In genomic region chr17:7136266-7136877, GRCh38 we compare ENCODE assay signal across 8 cellular contexts. TPM values are rescaled to one million over a fixed set of nuclear protein-coding genes. Genes with fewer than 3 reads are reported as not detected.
DNase-seq lines count a peak whose midpoint lies in the region; ATAC-seq and TF ChIP-seq lines count a peak whose summit lies in the region.

No MANE protein-coding gene starts in this region.

- TF ChIP-seq EP300 in Ishikawa (IDR thresholded peaks at IDR 0.05; ENCODE audit: borderline replicate concordance) (no peak), transverse colon (IDR thresholded peaks at IDR 0.05; ENCODE audit: low read depth) (no peak)

- no peak for TF ChIP-seq POLR2A in transverse colon (IDR thresholded peaks at IDR 0.05)

- H3K4me3 ChIP-seq in RWPE2 (ENCODE audit: severe bottlenecking) (no peak overlapping the region), parathyroid adenoma (ENCODE audit: low read depth, low read length) (peak overlapping the region; percentile 40), transverse colon (peak overlapping the region in 1 of 4 donors; percentile 18)

- DNase-seq in CMK (ENCODE audit: low read depth) (peak; percentile 26), RWPE2 (ENCODE audit: low spot score) (no peak), foreskin melanocyte (peak; percentile 37), transverse colon (peak; percentile 78), globus pallidus (ENCODE audit: low spot score) (no peak)
- DNase-seq in activated effector memory CD4-positive, alpha-beta T cell treated with Interleukin-2 at 50 U/mL for 16 hours: peak; percentile 58

- H3K9ac ChIP-seq in parathyroid adenoma: no peak overlapping the region

- H3K27ac ChIP-seq in RWPE2 (ENCODE audit: poor library complexity, severe bottlenecking) (no peak overlapping the region), parathyroid adenoma (no peak overlapping the region), transverse colon (no peak overlapping the region)

- WGBS in transverse colon (ENCODE audit: low coverage in 1 of 2), 2 donors: 20 to 24% methylated on average over 5 to 9 of the region's 9 CpGs

- H2AFZ ChIP-seq in parathyroid adenoma: peak overlapping the region; percentile 89

- TF ChIP-seq CTCF in RWPE2 (IDR thresholded peaks at IDR 0.05; ENCODE audit: poor library complexity, severe bottlenecking): peak; percentile 94
- TF ChIP-seq CTCF in parathyroid adenoma (IDR thresholded peaks at IDR 0.05): peak; percentile 92
- TF ChIP-seq CTCF in transverse colon (IDR thresholded peaks at IDR 0.05): peak; percentile 89 to 93 (median 91)

- no peak for ATAC-seq in RWPE2 (ENCODE audit: low read depth)

- H3K27me3 ChIP-seq in RWPE2 (ENCODE audit: insufficient read depth, poor library complexity, severe bottlenecking): no peaks in the 10 kb centered on the region
- H3K27me3 ChIP-seq in parathyroid adenoma (ENCODE audit: control insufficient read depth, insufficient read depth, low read length): no peaks in the 10 kb centered on the region
- peaks cover 19% of the 10 kb centered on the region for H3K27me3 ChIP-seq in transverse colon

- H3K4me2 ChIP-seq in parathyroid adenoma (ENCODE audit: low read length): peak overlapping the region; percentile 55

- H3K4me1 ChIP-seq in RWPE2 (ENCODE audit: insufficient read depth, poor library complexity, severe bottlenecking) (no peaks in the 10 kb centered on the region), parathyroid adenoma (peaks cover 24% of the 10 kb centered on the region), transverse colon (peaks cover 0 to 20% (median 8%) of the 10 kb centered on the region in 4 donors)

- no peaks in the 10 kb centered on the region for H3K79me2 ChIP-seq in parathyroid adenoma

- intact Hi-C loops in transverse colon (cut with DNase I; ENCODE audit: low total_unique reads): no loop called here

- TF ChIP-seq RAD21 in Ishikawa (IDR thresholded peaks at IDR 0.05; ENCODE audit: low read depth): peak; percentile 91

- H3K36me3 ChIP-seq in RWPE2 (ENCODE audit: low read depth): no peaks in the 10 kb centered on the region
- H3K36me3 ChIP-seq in parathyroid adenoma (ENCODE audit: control insufficient read depth, insufficient read depth, low read length): no peaks in the 10 kb centered on the region
- no peaks in the 10 kb centered on the region for H3K36me3 ChIP-seq in transverse colon

- in situ Hi-C loops in transverse colon (cut with MboI; ENCODE audit: low pct_ligation_motif_present in 1 of 4, low pct_unique_long_range_greater_than_20kb in 1 of 4, low sequenced_read_pairs in 3 of 4): loop anchor here (5.0 to 25.0 kb wide), 3 partner anchors 84 to 224 kb away; no protein-coding TSS in a partner anchor

- no peaks in the 10 kb centered on the region for H3K9me3 ChIP-seq in RWPE2 (ENCODE audit: severe bottlenecking)
- H3K9me3 ChIP-seq in parathyroid adenoma (ENCODE audit: control insufficient read depth, low read length): no peaks in the 10 kb centered on the region
- no peaks in the 10 kb centered on the region for H3K9me3 ChIP-seq in transverse colon

TF ChIP-seq in Ishikawa, 13 proteins besides CTCF, POLR2A, EP300 and RAD21:
- TF ChIP-seq YY1 (IDR thresholded peaks at IDR 0.05; ENCODE audit: low read depth) (no peak), USF1 (IDR thresholded peaks at IDR 0.05) (no peak)
- TF ChIP-seq, protein P1, sequence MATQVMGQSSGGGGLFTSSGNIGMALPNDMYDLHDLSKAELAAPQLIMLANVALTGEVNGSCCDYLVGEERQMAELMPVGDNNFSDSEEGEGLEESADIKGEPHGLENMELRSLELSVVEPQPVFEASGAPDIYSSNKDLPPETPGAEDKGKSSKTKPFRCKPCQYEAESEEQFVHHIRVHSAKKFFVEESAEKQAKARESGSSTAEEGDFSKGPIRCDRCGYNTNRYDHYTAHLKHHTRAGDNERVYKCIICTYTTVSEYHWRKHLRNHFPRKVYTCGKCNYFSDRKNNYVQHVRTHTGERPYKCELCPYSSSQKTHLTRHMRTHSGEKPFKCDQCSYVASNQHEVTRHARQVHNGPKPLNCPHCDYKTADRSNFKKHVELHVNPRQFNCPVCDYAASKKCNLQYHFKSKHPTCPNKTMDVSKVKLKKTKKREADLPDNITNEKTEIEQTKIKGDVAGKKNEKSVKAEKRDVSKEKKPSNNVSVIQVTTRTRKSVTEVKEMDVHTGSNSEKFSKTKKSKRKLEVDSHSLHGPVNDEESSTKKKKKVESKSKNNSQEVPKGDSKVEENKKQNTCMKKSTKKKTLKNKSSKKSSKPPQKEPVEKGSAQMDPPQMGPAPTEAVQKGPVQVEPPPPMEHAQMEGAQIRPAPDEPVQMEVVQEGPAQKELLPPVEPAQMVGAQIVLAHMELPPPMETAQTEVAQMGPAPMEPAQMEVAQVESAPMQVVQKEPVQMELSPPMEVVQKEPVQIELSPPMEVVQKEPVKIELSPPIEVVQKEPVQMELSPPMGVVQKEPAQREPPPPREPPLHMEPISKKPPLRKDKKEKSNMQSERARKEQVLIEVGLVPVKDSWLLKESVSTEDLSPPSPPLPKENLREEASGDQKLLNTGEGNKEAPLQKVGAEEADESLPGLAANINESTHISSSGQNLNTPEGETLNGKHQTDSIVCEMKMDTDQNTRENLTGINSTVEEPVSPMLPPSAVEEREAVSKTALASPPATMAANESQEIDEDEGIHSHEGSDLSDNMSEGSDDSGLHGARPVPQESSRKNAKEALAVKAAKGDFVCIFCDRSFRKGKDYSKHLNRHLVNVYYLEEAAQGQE (IDR thresholded peaks at IDR 0.05; ENCODE audit: low read depth): no peak

RNA-seq across cellular contexts. Expression of gene ASGR2, which starts 21.8 kb away (rescaled TPM):
- under 1 TPM in 1 of 4 donors, not detected in 3; 0.32 TPM for total RNA-seq in transverse colon

RNA-seq across cellular contexts. Expression of gene ASGR1, which starts 42.8 kb away (rescaled TPM):
- total RNA-seq in transverse colon: under 1 TPM in 2 of 4 donors, not detected in 2; 0.48 to 0.82 TPM

RNA-seq across cellular contexts. Expression of gene CLEC10A, which starts 56.3 kb away (rescaled TPM):
- total RNA-seq in transverse colon: 1 to 10 TPM in 2 of 4 donors, not detected in 2; 6.3 to 7.0 TPM

Comparison
In these comparisons a context has a peak if more than half of its experiments do, and no peak if none do; other contexts are left out.
1. DNase-seq: peak in CMK (single experiment), activated effector memory CD4-positive, alpha-beta T cell treated with Interleukin-2 at 50 U/mL for 16 hours (single experiment), foreskin melanocyte (single experiment) and transverse colon (single experiment); none in RWPE2 (single experiment) and globus pallidus (single experiment).
2. Peak in every context shown above with its lines, with median percentiles within 50 percentile points of each other: CTCF ChIP-seq.